In the genomic region with DNA sequence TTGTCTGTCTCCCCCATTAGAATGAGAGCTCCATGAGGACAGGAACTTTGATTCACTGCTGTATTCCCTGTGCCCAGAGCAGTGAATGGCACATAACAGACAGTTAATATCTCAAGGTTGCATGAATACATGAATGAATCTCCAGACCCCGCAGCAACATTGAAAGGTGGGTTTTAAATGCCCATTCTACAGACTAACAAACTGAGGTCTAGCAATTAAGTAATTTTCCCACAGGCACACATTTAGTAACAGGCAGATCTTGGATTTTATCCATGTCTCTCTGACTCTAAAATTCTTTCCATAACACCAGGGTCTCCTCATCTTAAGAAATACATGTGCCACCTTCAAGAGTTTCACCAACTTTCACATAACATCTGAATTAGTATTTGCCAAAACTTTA, we compare ENCODE assay signal across 34 cellular contexts.
"Had no signal": no experiment of that assay in that cellular context is flagged by ENCODE, and none has a peak within 500 bp of the region (broad histone marks: within the 10 kb centered on the region; RNA-seq: fewer than 3 reads in every experiment).

No MANE protein-coding gene starts in this region.

- DNase-seq: Karpas-422, Kasumi-1, MG63, MM.1S, MV-4-11, NCI-H1048, NCI-H1092, NCI-H1092 treated with DMSO at 0.1 percent for 48 hours, NCI-H1105, NCI-H1105 treated with DMSO at 0.1 percent for 48 hours, NCI-H1417, NCI-H1417 treated with DMSO at 0.1 percent for 48 hours, NCI-H1436, NCI-H1436 treated with DMSO at 0.1 percent for 48 hours, NCI-H146, NCI-H1694, NCI-H1694 treated with DMSO at 0.1 percent for 48 hours, NCI-H187, NCI-H187 treated with DMSO at 0.1 percent for 48 hours, NCI-H1930, NCI-H2029, NCI-H2029 treated with DMSO at 0.1 percent for 48 hours, NCI-H2081, NCI-H2081 treated with DMSO at 0.1 percent for 48 hours, NCI-H2107, NCI-H2171, NCI-H2171 treated with DMSO at 0.1 percent for 48 hours, NCI-H2227 treated with DMSO at 0.1 percent for 48 hours, NCI-H226, NCI-H345, NCI-H446, NCI-H446 treated with DMSO at 0.1 percent for 48 hours, NCI-H510A, NCI-H510A treated with DMSO at 0.1 percent for 48 hours had no signal

- H3K4me3 ChIP-seq: MG63 had no signal

- H3K9me3 ChIP-seq: MG63 had no signal

- H3K36me3 ChIP-seq: MG63 had no signal

- H3K27me3 ChIP-seq: MG63 had no signal
